24 cellular contexts compared by ENCODE assay signal in genomic region chr2:119837759-119838158, GRCh38.
DNase-seq lines count a peak whose midpoint lies in the region; ATAC-seq, FAIRE-seq and TF ChIP-seq lines count a peak whose summit lies in the region.
"Had no signal": no experiment of that assay in that cellular context is flagged by ENCODE, and none has a peak within 500 bp of the region (broad histone marks: within the 10 kb centered on the region; RNA-seq: fewer than 3 reads in every experiment).

No MANE protein-coding gene starts in this region.

- peak overlapping the region; percentile 80 for H3K27ac Mint-ChIP-seq in GM23338

- no peak overlapping the region for H3K9ac ChIP-seq in HepG2 (ENCODE audit: insufficient read depth, low read depth, low read length)
- H3K9ac ChIP-seq: BLaER1 treated with 17β-estradiol and CSF1 and Interleukin-3, amounts not matched to agents 10 nM and 100 nM had no signal

- ATAC-seq in GM23338 (peak; percentile 36; the same call in 2 of the 3 replicates), HepG2 (no peak; the same call in 2 of the 3 replicates), HG03280 (IDR thresholded peaks at IDR 0.05; ENCODE audit: unreplicated experiment) (no peak), HG03521 (IDR thresholded peaks at IDR 0.05; ENCODE audit: unreplicated experiment) (no peak), GM18867 (IDR thresholded peaks at IDR 0.05; ENCODE audit: unreplicated experiment) (no peak)
- ATAC-seq: gastroesophageal sphincter had no signal

- no peak overlapping the region for H3K4me3 Mint-ChIP-seq in GM23338

- intact Hi-C loops in HepG2 (cut with micrococcal nuclease; ENCODE audit: unreplicated experiment) = no loop called here

- TF ChIP-seq RAD21 in HepG2 (CRISPR knock-in tag; IDR thresholded peaks at IDR 0.05) = no peak

- H3K4me2 ChIP-seq in GM23338 (no peak overlapping the region), HepG2 (ENCODE audit: low read depth, low read length) (peak overlapping the region; percentile 45; the same call in 1 of the 2 replicates)
- H3K4me2 ChIP-seq: BLaER1 treated with 17β-estradiol and CSF1 and Interleukin-3, amounts not matched to agents 10 nM and 100 nM had no signal

- CTCF ChIA-PET in HepG2 (lab: Yijun Ruan, JAX; ENCODE audit: low intra/inter-chr PET ratio, low total read pairs) = no interaction called here

- H3K4me1 ChIP-seq in GM23338 (ENCODE audit: insufficient read depth) (peaks cover 9% of the 10 kb centered on the region; the same call in 1 of the 2 replicates), HepG2 (ENCODE audit: insufficient read depth, low read length) (peaks cover 54% of the 10 kb centered on the region)

- H3K27me3 ChIP-seq in GM23338 (ENCODE audit: insufficient read depth) (no peaks in the 10 kb centered on the region), HepG2 (ENCODE audit: control insufficient read depth in 1 of 2, insufficient read depth in 2 of 2, low read length in 2 of 2) (no peaks in the 10 kb centered on the region)
- H3K27me3 ChIP-seq: BLaER1 treated with 17β-estradiol and CSF1 and Interleukin-3, amounts not matched to agents 10 nM and 100 nM; esophagus squamous epithelium; gastroesophageal sphincter; vagina had no signal

- H3K36me3 Mint-ChIP-seq in GM23338 (ENCODE audit: low read depth) = peaks cover 34% of the 10 kb centered on the region

- TF ChIP-seq EP300 in HepG2 (IDR thresholded peaks at IDR 0.05; ENCODE audit: low read depth in 2 of 2, low read length in 2 of 2) (no peak), HepG2 (CRISPR knock-in tag; IDR thresholded peaks at IDR 0.05; ENCODE audit: borderline replicate concordance) (no peak)

- H3K79me2 ChIP-seq in GM23338 (replicated peaks; ENCODE audit: insufficient read depth) (peaks cover 75% of the 10 kb centered on the region), HepG2 (ENCODE audit: insufficient read depth, low read length) (no peaks in the 10 kb centered on the region)

- POLR2A ChIA-PET in HepG2 (lab: Yijun Ruan, JAX) = no interaction called here

- H3K4me1 Mint-ChIP-seq in GM23338 = peaks cover 21% of the 10 kb centered on the region

- no TSS peak for BruUV-seq in HepG2 (replicated peaks; lab: Mats Ljungman, UMichigan)

- no peak for TF ChIP-seq CTCF in C4-2B (conservative IDR thresholded peaks at IDR 0.05)
- no peak for TF ChIP-seq CTCF in GM23338 (conservative IDR thresholded peaks at IDR 0.05; ENCODE audit: low read depth in 2 of 2)
- TF ChIP-seq CTCF in HepG2 (CRISPR knock-in tag; IDR thresholded peaks at IDR 0.05) = no peak

- no peak for TF ChIP-seq POLR2A in HepG2 (IDR thresholded peaks at IDR 0.05; ENCODE audit: insufficient read depth in 1 of 2, low read depth in 2 of 2, low read length in 2 of 2)

- no peaks in the 10 kb centered on the region for H3F3A ChIP-seq in GM23338 (replicated peaks; ENCODE audit: low read depth)

- H3K4me3 ChIP-seq in GM23338 (no peak overlapping the region), HepG2 (replicated peaks in 1 of 3; ENCODE audit: insufficient read depth in 1 of 3, low read depth in 2 of 3, low read length in 3 of 3) (no peak overlapping the region)
- H3K4me3 ChIP-seq: BLaER1 treated with 17β-estradiol and CSF1 and Interleukin-3, amounts not matched to agents 10 nM and 100 nM; esophagus squamous epithelium; gastroesophageal sphincter; vagina had no signal

- no peak for FAIRE-seq in HepG2 (lab: Jason Lieb, UNC)
- FAIRE-seq: HTR-8/SVneo, TTC549 had no signal

- H2AFZ ChIP-seq in GM23338 (no peak overlapping the region), HepG2 (ENCODE audit: low read length) (no peak overlapping the region)

- peaks cover 12% of the 10 kb centered on the region; the same call in 1 of the 2 replicates for H4K20me1 ChIP-seq in GM23338 (replicated peaks; ENCODE audit: insufficient read depth)
- no peaks in the 10 kb centered on the region for H4K20me1 ChIP-seq in HepG2 (ENCODE audit: insufficient read depth, low read length)
- H4K20me1 ChIP-seq: BLaER1 treated with 17β-estradiol and CSF1 and Interleukin-3, amounts not matched to agents 10 nM and 100 nM had no signal

- in situ Hi-C loops in HepG2 (cut with HindIII; ENCODE audit: extremely low pct_ligation_motif_present, low pct_unique_long_range_greater_than_20kb) = no loop called here

- peaks cover 12% of the 10 kb centered on the region for H3K9me3 Mint-ChIP-seq in GM23338
- H3K9me3 Mint-ChIP-seq: activated naive CD4-positive, alpha-beta T cell treated with anti-CD3 and anti-CD28 coated beads, Interleukin-2, amount 50 U/mL, for 24 hours had no signal

- no peaks in the 10 kb centered on the region for H3K9me2 ChIP-seq in GM23338 (ENCODE audit: insufficient read depth)

- H3K36me3 ChIP-seq in GM23338 (ENCODE audit: insufficient read depth) (no peaks in the 10 kb centered on the region), HepG2 (replicated peaks in 1 of 2; ENCODE audit: control insufficient read depth in 1 of 2, insufficient read depth in 2 of 2, low read length in 2 of 2) (no peaks in the 10 kb centered on the region)
- H3K36me3 ChIP-seq: esophagus squamous epithelium, gastroesophageal sphincter, vagina had no signal

- DNase-seq in GM23338 (ENCODE audit: low spot score) = no peak
- peak; percentile 55 for DNase-seq in cerebellum (ENCODE audit: low spot score)
- DNase-seq in HepG2 (ENCODE audit: low spot score) = no peak
- no peak for DNase-seq in stimulated activated naive CD4-positive, alpha-beta T cell (lab: John Stamatoyannopoulos, UW)
- DNase-seq: ACHN; activated T-cell treated with anti-CD3 and anti-CD28 coated beads, Interleukin-2, amount 50 U/mL, for 48 hours; aorta; central memory CD4-positive, alpha-beta T cell; DMS 273 treated with DMSO at 0.1 percent for 48 hours; esophagus squamous epithelium; kidney glomerular epithelial cell; NCI-H1048; NCI-H187 treated with DMSO at 0.1 percent for 48 hours; NCI-H226 had no signal

- H3K9me3 ChIP-seq in HepG2 (ENCODE audit: low read length) = no peaks in the 10 kb centered on the region
- H3K9me3 ChIP-seq: esophagus squamous epithelium, gastroesophageal sphincter, vagina had no signal

- H3K27me3 Mint-ChIP-seq in GM23338 (ENCODE audit: insufficient read depth, low read depth, poor library complexity) = peaks cover 13% of the 10 kb centered on the region
- H3K27me3 Mint-ChIP-seq: activated naive CD4-positive, alpha-beta T cell treated with anti-CD3 and anti-CD28 coated beads, Interleukin-2, amount 50 U/mL, for 24 hours had no signal

- H3K27ac ChIP-seq in C4-2B (peak overlapping the region; percentile 81), GM23338 (ENCODE audit: low read depth) (no peak overlapping the region), HepG2 (ENCODE audit: extremely low read length, insufficient read depth, low read length) (peak overlapping the region; percentile 27)
- H3K27ac ChIP-seq: BLaER1 treated with 17β-estradiol and CSF1 and Interleukin-3, amounts not matched to agents 10 nM and 100 nM; gastroesophageal sphincter; vagina had no signal

- WGBS in HepG2 (ENCODE audit: low lambda C conversion rate) = 98% methylated on average over 13 of the region's 13 CpGs

TF ChIP-seq in GM23338, 12 proteins besides CTCF, POLR2A, EP300 and RAD21 (continues in another document):
- TF ChIP-seq NANOG (IDR thresholded peaks at IDR 0.05; ENCODE audit: borderline replicate concordance) = no peak
- TF ChIP-seq, protein P1, sequence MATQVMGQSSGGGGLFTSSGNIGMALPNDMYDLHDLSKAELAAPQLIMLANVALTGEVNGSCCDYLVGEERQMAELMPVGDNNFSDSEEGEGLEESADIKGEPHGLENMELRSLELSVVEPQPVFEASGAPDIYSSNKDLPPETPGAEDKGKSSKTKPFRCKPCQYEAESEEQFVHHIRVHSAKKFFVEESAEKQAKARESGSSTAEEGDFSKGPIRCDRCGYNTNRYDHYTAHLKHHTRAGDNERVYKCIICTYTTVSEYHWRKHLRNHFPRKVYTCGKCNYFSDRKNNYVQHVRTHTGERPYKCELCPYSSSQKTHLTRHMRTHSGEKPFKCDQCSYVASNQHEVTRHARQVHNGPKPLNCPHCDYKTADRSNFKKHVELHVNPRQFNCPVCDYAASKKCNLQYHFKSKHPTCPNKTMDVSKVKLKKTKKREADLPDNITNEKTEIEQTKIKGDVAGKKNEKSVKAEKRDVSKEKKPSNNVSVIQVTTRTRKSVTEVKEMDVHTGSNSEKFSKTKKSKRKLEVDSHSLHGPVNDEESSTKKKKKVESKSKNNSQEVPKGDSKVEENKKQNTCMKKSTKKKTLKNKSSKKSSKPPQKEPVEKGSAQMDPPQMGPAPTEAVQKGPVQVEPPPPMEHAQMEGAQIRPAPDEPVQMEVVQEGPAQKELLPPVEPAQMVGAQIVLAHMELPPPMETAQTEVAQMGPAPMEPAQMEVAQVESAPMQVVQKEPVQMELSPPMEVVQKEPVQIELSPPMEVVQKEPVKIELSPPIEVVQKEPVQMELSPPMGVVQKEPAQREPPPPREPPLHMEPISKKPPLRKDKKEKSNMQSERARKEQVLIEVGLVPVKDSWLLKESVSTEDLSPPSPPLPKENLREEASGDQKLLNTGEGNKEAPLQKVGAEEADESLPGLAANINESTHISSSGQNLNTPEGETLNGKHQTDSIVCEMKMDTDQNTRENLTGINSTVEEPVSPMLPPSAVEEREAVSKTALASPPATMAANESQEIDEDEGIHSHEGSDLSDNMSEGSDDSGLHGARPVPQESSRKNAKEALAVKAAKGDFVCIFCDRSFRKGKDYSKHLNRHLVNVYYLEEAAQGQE (IDR thresholded peaks at IDR 0.05; ENCODE audit: unreplicated experiment) = no peak

TF ChIP-seq in HepG2, 621 proteins besides CTCF, POLR2A, EP300 and RAD21 (continues in another document):
- 0 out of 2 replicates have a peak, but pooled peaks have one; percentile 19 for TF ChIP-seq HDAC1 (CRISPR knock-in tag; IDR thresholded peaks at IDR 0.05)
- TF ChIP-seq SCMH1 (CRISPR knock-in tag; IDR thresholded peaks at IDR 0.05; ENCODE audit: borderline replicate concordance) = no peak
- TF ChIP-seq BRD4 (CRISPR knock-in tag; IDR thresholded peaks at IDR 0.05) = 0 out of 2 replicates have a peak, but pooled peaks have one; percentile 0
- no peak for TF ChIP-seq MAZ (IDR thresholded peaks at IDR 0.05; ENCODE audit: borderline replicate concordance, low read depth, low read length)
- TF ChIP-seq MAZ (CRISPR knock-in tag; IDR thresholded peaks at IDR 0.05; ENCODE audit: low read depth) = no peak
